Comparison of ENCODE assay signal across 12 cellular contexts in genomic region chr5:94691947-94692346, GRCh38.
DNase-seq lines count a peak whose midpoint lies in the region; ATAC-seq and TF ChIP-seq lines count a peak whose summit lies in the region.
"Had no signal": no experiment of that assay in that cellular context is flagged by ENCODE, and none has a peak within 500 bp of the region (broad histone marks: within the 10 kb centered on the region; RNA-seq: fewer than 3 reads in every experiment).

No MANE protein-coding gene starts in this region.

- H3K27ac Mint-ChIP-seq in natural killer cell: no peak overlapping the region
- H3K27ac Mint-ChIP-seq: activated T-cell treated with anti-CD3 and anti-CD28 coated beads, Interleukin-2, amount 50 U/mL, for 72 hours; naive thymus-derived CD8-positive, alpha-beta T cell; T-helper 2 cell treated with Interferon-gamma antibody and Interleukin-4, amounts not matched to agents 5 μg/mL and 100 μg/mL, for 36 hours had no signal

- H3K4me3 ChIP-seq in astrocyte of the cerebellum (ENCODE audit: low read depth, low read length) (no peak overlapping the region), stomach (no peak overlapping the region), transverse colon (no peak overlapping the region)

- no peaks in the 10 kb centered on the region for H3K27me3 Mint-ChIP-seq in natural killer cell (ENCODE audit: low read depth in 2 of 2)
- H3K27me3 Mint-ChIP-seq: naive thymus-derived CD8-positive, alpha-beta T cell had no signal

- in situ Hi-C loops in astrocyte of the cerebellum (cut with HindIII; ENCODE audit: low sequenced_read_pairs) (no loop called here), transverse colon (cut with MboI; ENCODE audit: low pct_ligation_motif_present in 1 of 4, low pct_unique_long_range_greater_than_20kb in 1 of 4, low sequenced_read_pairs in 3 of 4) (no loop called here)

- WGBS in stomach, 5 donors: 44 to 60% (median 49%) methylated on average over 4 of the region's 4 CpGs
- WGBS in transverse colon (ENCODE audit: low coverage in 1 of 2), 2 donors: 56 to 63% methylated on average over 4 of the region's 4 CpGs

- H3K27ac ChIP-seq in stomach (no peak overlapping the region), transverse colon (no peak overlapping the region)

- no peak overlapping the region for H3K4me3 Mint-ChIP-seq in natural killer cell
- H3K4me3 Mint-ChIP-seq: activated T-cell treated with anti-CD3 and anti-CD28 coated beads, Interleukin-2, amount 50 U/mL, for 72 hours; naive thymus-derived CD8-positive, alpha-beta T cell; T-helper 2 cell treated with Interferon-gamma antibody and Interleukin-4, amounts not matched to agents 5 μg/mL and 100 μg/mL, for 36 hours had no signal

- no peaks in the 10 kb centered on the region for H3K9me3 ChIP-seq in stomach
- H3K9me3 ChIP-seq in transverse colon: no peaks in the 10 kb centered on the region

- TF ChIP-seq CTCF in astrocyte of the cerebellum (IDR thresholded peaks at IDR 0.05; ENCODE audit: low read depth, low read length, missing control alignments) (no peak), natural killer cell (IDR thresholded peaks at IDR 0.05) (no peak), stomach (IDR thresholded peaks at IDR 0.05) (no peak), transverse colon (IDR thresholded peaks at IDR 0.05) (no peak)

- intact Hi-C loops in natural killer cell (cut with micrococcal nuclease): no loop called here
- intact Hi-C loops in stomach (cut with DNase I; ENCODE audit: low total_unique reads): no loop called here
- intact Hi-C loops in transverse colon (cut with DNase I; ENCODE audit: low total_unique reads): no loop called here

- peaks cover 0 to 15% (median 14%) of the 10 kb centered on the region in 4 donors for H3K36me3 ChIP-seq in stomach
- peaks cover 0 to 6% (median 0%) of the 10 kb centered on the region in 4 donors for H3K36me3 ChIP-seq in transverse colon

- peaks cover 0 to 8% (median 2%) of the 10 kb centered on the region in 4 donors for H3K4me1 ChIP-seq in stomach
- no peaks in the 10 kb centered on the region for H3K4me1 ChIP-seq in transverse colon

- H3K9me3 Mint-ChIP-seq in natural killer cell: no peaks in the 10 kb centered on the region
- H3K9me3 Mint-ChIP-seq: activated T-cell treated with anti-CD3 and anti-CD28 coated beads, Interleukin-2, amount 50 U/mL, for 72 hours; naive thymus-derived CD8-positive, alpha-beta T cell; T-helper 2 cell treated with Interferon-gamma antibody and Interleukin-4, amounts not matched to agents 5 μg/mL and 100 μg/mL, for 36 hours had no signal

- DNase-seq in DMS79 (lab: John Stamatoyannopoulos, UW): peak; percentile 12
- DNase-seq in NCI-H146 (lab: John Stamatoyannopoulos, UW): peak; percentile 87
- DNase-seq in astrocyte of the cerebellum (ENCODE audit: low read depth): peak; percentile 81
- peak; percentile 49 for DNase-seq in left kidney (ENCODE audit: low read depth, low spot score)
- no peak for DNase-seq in activated CD4-positive, alpha-beta T cell treated with anti-CD3 and anti-CD28 coated beads, Interleukin-2, amount 50 U/mL, for 1 hour
- no peak for DNase-seq in natural killer cell
- DNase-seq in stomach: no peak
- DNase-seq in transverse colon: no peak
- DNase-seq: activated T-cell treated with anti-CD3 and anti-CD28 coated beads, Interleukin-2, amount 50 U/mL, for 72 hours; foreskin melanocyte; naive thymus-derived CD8-positive, alpha-beta T cell had no signal

- no peaks in the 10 kb centered on the region for H3K27me3 ChIP-seq in stomach
- H3K27me3 ChIP-seq in transverse colon: no peaks in the 10 kb centered on the region

- TF ChIP-seq POLR2A in stomach (IDR thresholded peaks at IDR 0.05) (no peak), transverse colon (IDR thresholded peaks at IDR 0.05) (no peak)

- peaks cover 6% of the 10 kb centered on the region in 2 donors for H3K4me1 Mint-ChIP-seq in natural killer cell

- no peaks in the 10 kb centered on the region for H3K36me3 Mint-ChIP-seq in natural killer cell

- ATAC-seq in natural killer cell: no peak
- ATAC-seq: activated T-cell treated with anti-CD3 and anti-CD28 coated beads, Interleukin-2, amount 50 U/mL, for 72 hours; naive thymus-derived CD8-positive, alpha-beta T cell had no signal

- TF ChIP-seq EP300 in stomach (IDR thresholded peaks at IDR 0.05): no peak
- no peak for TF ChIP-seq EP300 in transverse colon (IDR thresholded peaks at IDR 0.05; ENCODE audit: low read depth)

Comparison
In these comparisons a context has a peak if more than half of its experiments do, and no peak if none do; other contexts are left out.
1. DNase-seq: peak in DMS79 (single experiment), NCI-H146 (single experiment), astrocyte of the cerebellum (single experiment) and left kidney (single experiment); none in activated CD4-positive, alpha-beta T cell treated with anti-CD3 and anti-CD28 coated beads, Interleukin-2, amount 50 U/mL, for 1 hour (single experiment), natural killer cell (single experiment), stomach (single experiment) and transverse colon (single experiment).